Comparison of ENCODE assay signal across 1 cellular context in the genomic region with DNA sequence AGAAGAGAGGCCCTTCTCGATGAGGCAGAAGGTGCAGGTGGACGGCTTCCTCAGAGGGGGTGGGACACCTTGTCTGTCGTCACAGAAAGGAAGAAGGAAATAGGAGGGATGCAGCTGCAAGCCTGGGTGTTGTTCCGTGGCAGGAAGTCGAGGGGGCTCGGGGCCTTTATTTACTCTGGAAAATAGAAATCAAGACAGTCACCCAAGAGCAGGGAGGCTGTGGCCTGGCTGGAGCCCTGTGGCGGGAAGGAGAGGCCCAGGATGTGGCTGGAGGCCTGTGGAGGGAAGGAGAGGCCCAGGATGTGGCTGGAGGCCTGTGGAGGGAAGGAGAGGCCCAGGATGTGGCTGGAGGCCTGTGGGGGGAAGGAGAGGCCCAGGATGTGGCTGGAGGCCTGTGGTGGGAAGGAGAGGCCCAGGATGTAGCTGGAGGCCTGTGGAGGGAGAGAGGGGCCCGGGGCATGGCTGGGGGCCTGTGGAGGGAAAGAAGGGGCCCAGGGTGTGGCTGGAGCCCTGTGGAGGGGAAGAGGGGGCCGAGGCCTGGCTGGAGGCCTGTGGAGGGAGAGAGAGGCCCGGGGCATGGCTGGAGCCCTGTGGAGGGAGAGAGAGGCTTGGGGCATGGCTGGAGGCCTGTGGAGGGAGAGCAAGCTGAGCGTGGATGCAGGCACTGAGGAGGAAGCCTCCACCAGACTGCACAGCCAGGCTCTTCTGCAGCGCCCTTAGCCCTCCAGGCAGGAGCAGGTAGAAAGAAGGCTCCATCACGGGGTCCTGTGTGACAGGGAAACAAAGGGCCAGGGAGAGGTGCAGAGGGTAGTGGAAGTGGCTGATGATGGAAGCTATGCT.
TF ChIP-seq lines count a peak whose summit lies in the region.

No MANE protein-coding gene starts in this region.

TF ChIP-seq in SK-N-SH treated with all-trans-retinoic acid at 6 μM for 48 hours, 23 proteins besides CTCF, POLR2A, EP300 and RAD21 (continued from another document):
- TF ChIP-seq, protein P1, sequence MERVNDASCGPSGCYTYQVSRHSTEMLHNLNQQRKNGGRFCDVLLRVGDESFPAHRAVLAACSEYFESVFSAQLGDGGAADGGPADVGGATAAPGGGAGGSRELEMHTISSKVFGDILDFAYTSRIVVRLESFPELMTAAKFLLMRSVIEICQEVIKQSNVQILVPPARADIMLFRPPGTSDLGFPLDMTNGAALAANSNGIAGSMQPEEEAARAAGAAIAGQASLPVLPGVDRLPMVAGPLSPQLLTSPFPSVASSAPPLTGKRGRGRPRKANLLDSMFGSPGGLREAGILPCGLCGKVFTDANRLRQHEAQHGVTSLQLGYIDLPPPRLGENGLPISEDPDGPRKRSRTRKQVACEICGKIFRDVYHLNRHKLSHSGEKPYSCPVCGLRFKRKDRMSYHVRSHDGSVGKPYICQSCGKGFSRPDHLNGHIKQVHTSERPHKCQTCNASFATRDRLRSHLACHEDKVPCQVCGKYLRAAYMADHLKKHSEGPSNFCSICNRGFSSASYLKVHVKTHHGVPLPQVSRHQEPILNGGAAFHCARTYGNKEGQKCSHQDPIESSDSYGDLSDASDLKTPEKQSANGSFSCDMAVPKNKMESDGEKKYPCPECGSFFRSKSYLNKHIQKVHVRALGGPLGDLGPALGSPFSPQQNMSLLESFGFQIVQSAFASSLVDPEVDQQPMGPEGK (CRISPR knock-in tag; IDR thresholded peaks at IDR 0.05; ENCODE audit: borderline replicate concordance) = no peak
- no peak for TF ChIP-seq OSR1 (CRISPR knock-in tag; IDR thresholded peaks at IDR 0.05)
- no peak for TF ChIP-seq CSDC2 (CRISPR knock-in tag; IDR thresholded peaks at IDR 0.05)
TF ChIP-seq in SK-N-SH treated with all-trans-retinoic acid at 6 μM for 48 hours: peak in this region for 0.
